In the genomic region with DNA sequence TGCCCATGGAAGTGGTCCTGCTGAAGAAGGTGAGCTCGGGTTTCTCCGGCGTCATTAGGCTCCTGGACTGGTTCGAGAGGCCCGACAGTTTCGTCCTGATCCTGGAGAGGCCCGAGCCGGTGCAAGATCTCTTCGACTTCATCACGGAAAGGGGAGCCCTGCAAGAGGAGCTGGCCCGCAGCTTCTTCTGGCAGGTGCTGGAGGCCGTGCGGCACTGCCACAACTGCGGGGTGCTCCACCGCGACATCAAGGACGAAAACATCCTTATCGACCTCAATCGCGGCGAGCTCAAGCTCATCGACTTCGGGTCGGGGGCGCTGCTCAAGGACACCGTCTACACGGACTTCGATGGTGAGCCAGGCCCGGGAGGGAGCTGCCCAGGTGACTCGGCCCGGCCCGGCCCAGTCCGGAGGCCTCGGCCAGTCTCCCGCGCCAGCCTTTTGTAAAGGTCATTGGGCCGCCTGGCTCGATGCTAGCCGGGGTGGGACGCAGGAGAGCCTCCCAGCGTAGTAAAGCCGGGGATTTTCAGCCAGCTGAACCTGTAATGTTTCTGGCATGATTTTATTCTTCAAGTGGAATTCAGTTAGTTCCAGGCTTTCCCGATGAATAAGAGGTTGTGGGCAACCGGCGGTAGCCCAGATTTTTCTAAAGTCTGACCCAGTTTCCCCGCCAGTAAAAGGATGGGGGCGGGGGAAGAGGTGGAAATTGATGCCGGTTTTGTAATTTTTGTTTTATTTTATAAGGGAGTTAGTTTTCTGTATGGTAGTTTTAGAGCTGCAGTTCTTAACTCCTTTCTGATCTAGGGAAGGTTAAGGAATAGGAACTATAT, we compare ENCODE assay signal across 1 cellular context.
TF ChIP-seq lines count a peak whose summit lies in the region.

No MANE protein-coding gene starts in this region.

TF ChIP-seq in K562, 482 proteins besides CTCF, POLR2A, EP300 and RAD21 (continued from another document and continues in another):
- TF ChIP-seq, protein P1, sequence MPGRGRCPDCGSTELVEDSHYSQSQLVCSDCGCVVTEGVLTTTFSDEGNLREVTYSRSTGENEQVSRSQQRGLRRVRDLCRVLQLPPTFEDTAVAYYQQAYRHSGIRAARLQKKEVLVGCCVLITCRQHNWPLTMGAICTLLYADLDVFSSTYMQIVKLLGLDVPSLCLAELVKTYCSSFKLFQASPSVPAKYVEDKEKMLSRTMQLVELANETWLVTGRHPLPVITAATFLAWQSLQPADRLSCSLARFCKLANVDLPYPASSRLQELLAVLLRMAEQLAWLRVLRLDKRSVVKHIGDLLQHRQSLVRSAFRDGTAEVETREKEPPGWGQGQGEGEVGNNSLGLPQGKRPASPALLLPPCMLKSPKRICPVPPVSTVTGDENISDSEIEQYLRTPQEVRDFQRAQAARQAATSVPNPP (IDR thresholded peaks at IDR 0.05; ENCODE audit: borderline replicate concordance, insufficient read depth, insufficient read length) = no peak
- TF ChIP-seq POLR2G (IDR thresholded peaks at IDR 0.05; ENCODE audit: low read depth, low read length) (peak; percentile 62), TAF9B (IDR thresholded peaks at IDR 0.05; ENCODE audit: partially characterized antibody) (no peak), PHF20 (IDR thresholded peaks at IDR 0.05; ENCODE audit: partially characterized antibody) (no peak), SNIP1 (IDR thresholded peaks at IDR 0.05; ENCODE audit: low read depth) (peak; percentile 59; the same call in 1 of the 2 replicates), MCM5 (IDR thresholded peaks at IDR 0.05; ENCODE audit: low read depth) (no peak), POLR2AphosphoS5 (IDR thresholded peaks at IDR 0.05; ENCODE audit: control insufficient read depth, insufficient read depth, low read depth, low read length) (peak; percentile 8; the same call in 1 of the 2 replicates), ZNF79 (CRISPR knock-in tag; IDR thresholded peaks at IDR 0.05; ENCODE audit: low read depth) (no peak; the same call in 1 of the 2 replicates), BRD9 (IDR thresholded peaks at IDR 0.05; ENCODE audit: low read depth, partially characterized antibody) (no peak), AFF4 (CRISPR knock-in tag; IDR thresholded peaks at IDR 0.05) (no peak), ARID1B (IDR thresholded peaks at IDR 0.05) (no peak), ZFP1 (CRISPR knock-in tag; IDR thresholded peaks at IDR 0.05) (no peak), ETV5 (CRISPR knock-in tag; IDR thresholded peaks at IDR 0.05; ENCODE audit: low read depth) (no peak), THRB (CRISPR knock-in tag; conservative IDR thresholded peaks at IDR 0.05) (no peak), MTF1 (CRISPR knock-in tag; IDR thresholded peaks at IDR 0.05; ENCODE audit: borderline replicate concordance) (no peak), TBL1XR1 (IDR thresholded peaks at IDR 0.05; ENCODE audit: low read length in 2 of 2) (peak in 1 of 2 experiments; percentile 1; a peak in 1 of 4 replicates), ZNF232 (CRISPR knock-in tag; IDR thresholded peaks at IDR 0.05) (no peak), HDAC8 (tag; IDR thresholded peaks at IDR 0.05) (no peak), SIRT6 (IDR thresholded peaks at IDR 0.05; ENCODE audit: low read depth, low read length) (no peak), GTF3C2 (IDR thresholded peaks at IDR 0.05; ENCODE audit: borderline replicate concordance, extremely low read depth, insufficient read length) (no peak), ZNF24 (IDR thresholded peaks at IDR 0.05) (no peak), PCBP1 (IDR thresholded peaks at IDR 0.05; ENCODE audit: low read depth, low read length, poor library complexity, severe bottlenecking) (no peak), OTX1 (CRISPR knock-in tag; IDR thresholded peaks at IDR 0.05) (no peak), TRIM25 (IDR thresholded peaks at IDR 0.05; ENCODE audit: borderline replicate concordance) (no peak; the same call in 1 of the 2 replicates), ZBTB17 (CRISPR knock-in tag; IDR thresholded peaks at IDR 0.05) (no peak), SRSF1 (IDR thresholded peaks at IDR 0.05; ENCODE audit: low read depth, low read length) (no peak), JUN (IDR thresholded peaks at IDR 0.05; ENCODE audit: borderline replicate concordance, low read depth, low read length) (no peak), JUN (CRISPR knock-in tag; IDR thresholded peaks at IDR 0.05; ENCODE audit: borderline replicate concordance) (0 out of 2 replicates have a peak, but pooled peaks have one; percentile 68), KLF10 (CRISPR knock-in tag; IDR thresholded peaks at IDR 0.05) (no peak), NFE2 (IDR thresholded peaks at IDR 0.05; ENCODE audit: low read depth) (no peak), ZBTB40 (IDR thresholded peaks at IDR 0.05) (no peak), ZBTB40 (CRISPR knock-in tag; IDR thresholded peaks at IDR 0.05) (no peak), SMARCB1 (IDR thresholded peaks at IDR 0.05; ENCODE audit: insufficient read length, low read depth) (no peak), NFIX (CRISPR knock-in tag; IDR thresholded peaks at IDR 0.05; ENCODE audit: low read depth) (no peak)
- TF ChIP-seq, protein P2, sequence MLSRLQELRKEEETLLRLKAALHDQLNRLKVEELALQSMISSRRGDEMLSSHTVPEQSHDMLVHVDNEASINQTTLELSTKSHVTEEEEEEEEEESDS (CRISPR knock-in tag; IDR thresholded peaks at IDR 0.05) = no peak
